ENCODE assay signal across 23 cellular contexts in the genomic region with DNA sequence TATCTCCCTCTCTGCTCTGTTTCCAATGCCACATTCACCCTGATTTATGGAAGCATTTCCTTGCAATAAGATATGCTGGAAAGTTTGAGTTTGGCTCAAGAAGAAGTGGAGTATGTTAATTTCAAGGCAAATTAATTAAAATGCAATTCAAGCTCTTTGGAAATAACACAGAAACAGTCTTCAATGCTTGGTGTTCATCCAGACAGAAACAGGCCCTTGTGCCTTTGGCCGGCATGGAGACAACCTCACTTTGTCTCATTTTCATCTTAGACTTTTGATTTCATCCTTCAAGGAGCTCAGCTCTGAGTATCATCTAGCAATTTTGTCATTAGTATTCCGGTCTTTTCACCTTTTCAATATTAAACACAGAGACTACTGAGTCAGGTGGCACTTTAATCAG.
"Had no signal": no experiment of that assay in that cellular context is flagged by ENCODE, and none has a peak within 500 bp of the region (broad histone marks: within the 10 kb centered on the region; RNA-seq: fewer than 3 reads in every experiment).

No MANE protein-coding gene starts in this region.

- ATAC-seq: heart left ventricle; naive thymus-derived CD8-positive, alpha-beta T cell; pancreas; psoas muscle; right lobe of liver; stimulated activated memory B cell treated with anti-CD40 and anti-IgM and Interleukin-4, amounts not matched to agents 10 μg/mL and 1 μg/mL and 100 μg/mL, for 72 hours; stimulated activated naive CD8-positive, alpha-beta T cell treated with anti-CD3 and anti-CD28 coated beads, Interleukin-15, amount 100 ng/mL, for 72 hours; upper lobe of right lung had no signal

- H3K9me3 Mint-ChIP-seq: immature natural killer cell; memory B cell; stimulated activated memory B cell treated with anti-CD40 and anti-IgM and Interleukin-4, amounts not matched to agents 10 μg/mL and 1 μg/mL and 100 μg/mL, for 72 hours had no signal

- DNase-seq: heart left ventricle; immature natural killer cell; islet precursor cell; left ventricle myocardium inferior; naive thymus-derived CD8-positive, alpha-beta T cell; pancreas; psoas muscle; right lobe of liver; stimulated activated CD4-positive, alpha-beta T cell treated with anti-CD3 and anti-CD28 coated beads, Interleukin-1b, Interleukin-23, amount 100 ng/mL, for 48 hours; stimulated activated CD4-positive, alpha-beta T cell treated with anti-CD3 and anti-CD28 coated beads, Interleukin-2, amount 100 ng/mL, for 48 hours; stimulated activated CD4-positive, alpha-beta T cell treated with anti-CD3 and anti-CD28 coated beads, Interleukin-4, amount 100 ng/mL, for 4 hours; stimulated activated CD8-positive, alpha-beta memory T cell treated with anti-CD3 and anti-CD28 coated beads, Interleukin-4, amount 100 ng/mL, for 48 hours; stimulated activated naive CD4-positive, alpha-beta T cell treated with Interleukin-2 at 50 U/mL for 16 hours; stimulated activated naive CD8-positive, alpha-beta T cell treated with anti-CD3 and anti-CD28 coated beads, Interleukin-15, amount 100 ng/mL, for 72 hours; substantia nigra; testis; thyroid gland; transverse colon; upper lobe of right lung had no signal

- H3K27ac Mint-ChIP-seq: immature natural killer cell; memory B cell; naive thymus-derived CD8-positive, alpha-beta T cell; stimulated activated memory B cell treated with anti-CD40 and anti-IgM and Interleukin-4, amounts not matched to agents 10 μg/mL and 1 μg/mL and 100 μg/mL, for 72 hours; stimulated activated naive CD8-positive, alpha-beta T cell treated with anti-CD3 and anti-CD28 coated beads, Interleukin-15, amount 100 ng/mL, for 72 hours had no signal

- H3K4me1 Mint-ChIP-seq: immature natural killer cell; memory B cell; naive thymus-derived CD8-positive, alpha-beta T cell; stimulated activated memory B cell treated with anti-CD40 and anti-IgM and Interleukin-4, amounts not matched to agents 10 μg/mL and 1 μg/mL and 100 μg/mL, for 72 hours; stimulated activated naive CD8-positive, alpha-beta T cell treated with anti-CD3 and anti-CD28 coated beads, Interleukin-15, amount 100 ng/mL, for 72 hours had no signal

- H3K4me3 Mint-ChIP-seq: immature natural killer cell; memory B cell; naive thymus-derived CD8-positive, alpha-beta T cell; nephron; neural crest cell; stimulated activated memory B cell treated with anti-CD40 and anti-IgM and Interleukin-4, amounts not matched to agents 10 μg/mL and 1 μg/mL and 100 μg/mL, for 72 hours; stimulated activated naive CD8-positive, alpha-beta T cell treated with anti-CD3 and anti-CD28 coated beads, Interleukin-15, amount 100 ng/mL, for 72 hours had no signal

- H3K36me3 Mint-ChIP-seq: immature natural killer cell; memory B cell; stimulated activated memory B cell treated with anti-CD40 and anti-IgM and Interleukin-4, amounts not matched to agents 10 μg/mL and 1 μg/mL and 100 μg/mL, for 72 hours had no signal
